23 cellular contexts compared by ENCODE assay signal in the genomic region with DNA sequence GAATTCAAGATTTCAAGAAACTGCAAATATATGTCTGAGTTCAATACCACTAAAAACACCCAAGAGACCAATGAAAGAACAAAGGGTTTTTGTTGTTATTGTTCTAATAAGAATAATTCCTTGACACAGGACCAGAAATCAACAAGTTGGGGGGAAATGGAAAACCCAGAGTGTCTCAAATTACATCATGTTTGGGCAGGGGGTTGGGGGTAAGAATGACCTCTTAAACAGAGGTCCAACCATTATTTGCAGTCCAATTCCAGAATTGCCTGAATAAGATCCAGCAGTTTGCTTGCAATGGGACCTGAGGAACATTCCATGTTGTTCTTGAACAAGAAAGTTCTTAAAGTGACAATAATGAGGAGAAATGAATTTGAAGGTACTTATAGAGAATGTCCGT. TPM values are rescaled to one million over a fixed set of nuclear protein-coding genes. Genes with fewer than 3 reads are reported as not detected.
DNase-seq lines count a peak whose midpoint lies in the region; ATAC-seq, FAIRE-seq and TF ChIP-seq lines count a peak whose summit lies in the region.
"Had no signal": no experiment of that assay in that cellular context is flagged by ENCODE, and none has a peak within 500 bp of the region (broad histone marks: within the 10 kb centered on the region; RNA-seq: fewer than 3 reads in every experiment).

No MANE protein-coding gene starts in this region.

- ATAC-seq in GM18511 (IDR thresholded peaks at IDR 0.05; ENCODE audit: unreplicated experiment): no peak
- ATAC-seq: A549; CD8-positive, alpha-beta T cell had no signal

- H3K4me1 ChIP-seq in liver (ENCODE audit: control insufficient read depth in 4 of 4, insufficient read depth in 4 of 4, low read length in 3 of 4): no peaks in the 10 kb centered on the region
- H3K4me1 ChIP-seq: BLaER1 treated with 17β-estradiol and CSF1 and Interleukin-3, amounts not matched to agents 10 nM and 100 nM; Caco-2 had no signal

- no peak overlapping the region for H3K4me3 Mint-ChIP-seq in neural crest cell
- H3K4me3 Mint-ChIP-seq: B cell; CD4-positive, alpha-beta T cell; CD8-positive, alpha-beta T cell had no signal

- TF ChIP-seq CTCF in liver (IDR thresholded peaks at IDR 0.05; ENCODE audit: low read depth, low read length, missing input control) (no peak), neural crest cell (conservative IDR thresholded peaks at IDR 0.05) (no peak)

- TF ChIP-seq RAD21 in liver (IDR thresholded peaks at IDR 0.05): peak in 1 of 2 donors; percentile 26

- DNase-seq in H54 (ENCODE audit: insufficient read length, low spot score) (no peak), SK-MEL-5 (ENCODE audit: low read depth, low spot score) (peak; percentile 83), neural crest cell (ENCODE audit: low read depth, low spot score) (no peak), HuH-7 (ENCODE audit: low spot score) (no peak), caudate nucleus (lab: John Stamatoyannopoulos, UW) (no peak), NCI-H82 (lab: John Stamatoyannopoulos, UW) (no peak)
- DNase-seq: AML-193; Caco-2; Calu3; CD4-positive, alpha-beta T cell; CD8-positive, alpha-beta T cell; DMS79 treated with DMSO at 0.1 percent for 48 hours; GF-D8 had no signal

- peaks cover 11% of the 10 kb centered on the region for H3K9me3 Mint-ChIP-seq in neural crest cell
- H3K9me3 Mint-ChIP-seq: CD4-positive, alpha-beta T cell; CD8-positive, alpha-beta T cell had no signal

- H3K36me3 ChIP-seq in liver (ENCODE audit: control insufficient read depth in 4 of 4, insufficient read depth in 3 of 4, low read depth in 1 of 4, low read length in 3 of 4): no peaks in the 10 kb centered on the region
- H3K36me3 ChIP-seq: BLaER1 treated with 17β-estradiol and CSF1 and Interleukin-3, amounts not matched to agents 10 nM and 100 nM had no signal

- H3K36me3 Mint-ChIP-seq in neural crest cell (ENCODE audit: low read depth): peaks cover 4% of the 10 kb centered on the region
- H3K36me3 Mint-ChIP-seq: CD8-positive, alpha-beta T cell had no signal

- no peak overlapping the region for H3K27ac ChIP-seq in liver (ENCODE audit: low read depth in 1 of 2, low read length in 2 of 2)
- H3K27ac ChIP-seq in caudate nucleus (ENCODE audit: low read depth, low read length): no peak overlapping the region
- H3K27ac ChIP-seq: 22Rv1; A549; BLaER1 treated with 17β-estradiol and CSF1 and Interleukin-3, amounts not matched to agents 10 nM and 100 nM; C4-2B had no signal

- H3K4me3 ChIP-seq in liver (ENCODE audit: low read depth in 1 of 3, low read length in 3 of 3): no peak overlapping the region
- H3K4me3 ChIP-seq: A549; BLaER1 treated with 17β-estradiol and CSF1 and Interleukin-3, amounts not matched to agents 10 nM and 100 nM had no signal

- TF ChIP-seq POLR2A in H54 (IDR thresholded peaks at IDR 0.05; ENCODE audit: low read depth, low read length): no peak

- no peaks in the 10 kb centered on the region for H3K9me3 ChIP-seq in liver (ENCODE audit: control insufficient read depth in 4 of 4, low read length in 3 of 4)
- H3K9me3 ChIP-seq: A549; BLaER1 treated with 17β-estradiol and CSF1 and Interleukin-3, amounts not matched to agents 10 nM and 100 nM; Caco-2 had no signal

- FAIRE-seq in H54 (lab: Jason Lieb, UNC): peak; percentile 66
- FAIRE-seq: D721Med, G401.6, GM12891 had no signal

- in situ Hi-C loops in SK-MEL-5 (cut with HindIII; ENCODE audit: low pct_unique_long_range_greater_than_20kb, low sequenced_read_pairs): no loop called here

- WGBS in liver: 99% methylated on average over 1 of the region's 1 CpG

- H3K4me1 Mint-ChIP-seq in neural crest cell: peaks cover 34% of the 10 kb centered on the region

- peak overlapping the region; percentile 39 for H3K27ac Mint-ChIP-seq in neural crest cell (ENCODE audit: unreplicated experiment)
- H3K27ac Mint-ChIP-seq: B cell; CD4-positive, alpha-beta T cell; CD8-positive, alpha-beta T cell had no signal

- H3K9ac ChIP-seq in liver (ENCODE audit: low read depth in 1 of 2, low read length in 2 of 2): no peak overlapping the region
- H3K9ac ChIP-seq: BLaER1 treated with 17β-estradiol and CSF1 and Interleukin-3, amounts not matched to agents 10 nM and 100 nM had no signal

- H3K27me3 Mint-ChIP-seq in neural crest cell (ENCODE audit: low read depth): no peaks in the 10 kb centered on the region
- H3K27me3 Mint-ChIP-seq: B cell; CD4-positive, alpha-beta T cell had no signal

- no peaks in the 10 kb centered on the region for H3K27me3 ChIP-seq in liver (ENCODE audit: control insufficient read depth in 4 of 4, insufficient read depth in 4 of 4, low read length in 3 of 4)
- H3K27me3 ChIP-seq: BLaER1 treated with 17β-estradiol and CSF1 and Interleukin-3, amounts not matched to agents 10 nM and 100 nM had no signal

TF ChIP-seq in liver, 16 proteins besides CTCF, POLR2A, EP300 and RAD21:
- peak; percentile 13 for TF ChIP-seq ATF3 (IDR thresholded peaks at IDR 0.05)
- TF ChIP-seq HNF4G (IDR thresholded peaks at IDR 0.05): peak; percentile 44
- peak in 1 of 2 donors; percentile 35 for TF ChIP-seq JUND (IDR thresholded peaks at IDR 0.05)
- no peak for TF ChIP-seq SP1 (IDR thresholded peaks at IDR 0.05)
- TF ChIP-seq, protein P1, sequence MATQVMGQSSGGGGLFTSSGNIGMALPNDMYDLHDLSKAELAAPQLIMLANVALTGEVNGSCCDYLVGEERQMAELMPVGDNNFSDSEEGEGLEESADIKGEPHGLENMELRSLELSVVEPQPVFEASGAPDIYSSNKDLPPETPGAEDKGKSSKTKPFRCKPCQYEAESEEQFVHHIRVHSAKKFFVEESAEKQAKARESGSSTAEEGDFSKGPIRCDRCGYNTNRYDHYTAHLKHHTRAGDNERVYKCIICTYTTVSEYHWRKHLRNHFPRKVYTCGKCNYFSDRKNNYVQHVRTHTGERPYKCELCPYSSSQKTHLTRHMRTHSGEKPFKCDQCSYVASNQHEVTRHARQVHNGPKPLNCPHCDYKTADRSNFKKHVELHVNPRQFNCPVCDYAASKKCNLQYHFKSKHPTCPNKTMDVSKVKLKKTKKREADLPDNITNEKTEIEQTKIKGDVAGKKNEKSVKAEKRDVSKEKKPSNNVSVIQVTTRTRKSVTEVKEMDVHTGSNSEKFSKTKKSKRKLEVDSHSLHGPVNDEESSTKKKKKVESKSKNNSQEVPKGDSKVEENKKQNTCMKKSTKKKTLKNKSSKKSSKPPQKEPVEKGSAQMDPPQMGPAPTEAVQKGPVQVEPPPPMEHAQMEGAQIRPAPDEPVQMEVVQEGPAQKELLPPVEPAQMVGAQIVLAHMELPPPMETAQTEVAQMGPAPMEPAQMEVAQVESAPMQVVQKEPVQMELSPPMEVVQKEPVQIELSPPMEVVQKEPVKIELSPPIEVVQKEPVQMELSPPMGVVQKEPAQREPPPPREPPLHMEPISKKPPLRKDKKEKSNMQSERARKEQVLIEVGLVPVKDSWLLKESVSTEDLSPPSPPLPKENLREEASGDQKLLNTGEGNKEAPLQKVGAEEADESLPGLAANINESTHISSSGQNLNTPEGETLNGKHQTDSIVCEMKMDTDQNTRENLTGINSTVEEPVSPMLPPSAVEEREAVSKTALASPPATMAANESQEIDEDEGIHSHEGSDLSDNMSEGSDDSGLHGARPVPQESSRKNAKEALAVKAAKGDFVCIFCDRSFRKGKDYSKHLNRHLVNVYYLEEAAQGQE (IDR thresholded peaks at IDR 0.05): no peak
- peak; percentile 32 to 80 for TF ChIP-seq HNF4A (conservative IDR thresholded peaks at IDR 0.05)

RNA-seq across cellular contexts. Expression of gene TGFBR2, which starts 48.5 kb away (rescaled TPM):
- total RNA-seq in SK-MEL-5 (2014; rRNA removed; shearing (Covaris generic)): 19.4 and 21.8 TPM in 2 replicates
- 33.6 and 41.3 TPM in 2 replicates for polyA plus RNA-seq in SK-MEL-5 (2015; cell fraction: cytosol; rRNA removed)
- 11.5 and 14.4 TPM in 2 replicates for polyA plus RNA-seq in SK-MEL-5 (2015; cell fraction: nucleus; rRNA removed)
- total RNA-seq in liver (10 to 100 TPM; 36.4 to 61.2 TPM), neural crest cell (8.5 and 8.7 TPM in 2 replicates)
- polyA plus RNA-seq in liver: 10 to 100 TPM; 13.9 to 31.0 TPM
